In the genomic region with DNA sequence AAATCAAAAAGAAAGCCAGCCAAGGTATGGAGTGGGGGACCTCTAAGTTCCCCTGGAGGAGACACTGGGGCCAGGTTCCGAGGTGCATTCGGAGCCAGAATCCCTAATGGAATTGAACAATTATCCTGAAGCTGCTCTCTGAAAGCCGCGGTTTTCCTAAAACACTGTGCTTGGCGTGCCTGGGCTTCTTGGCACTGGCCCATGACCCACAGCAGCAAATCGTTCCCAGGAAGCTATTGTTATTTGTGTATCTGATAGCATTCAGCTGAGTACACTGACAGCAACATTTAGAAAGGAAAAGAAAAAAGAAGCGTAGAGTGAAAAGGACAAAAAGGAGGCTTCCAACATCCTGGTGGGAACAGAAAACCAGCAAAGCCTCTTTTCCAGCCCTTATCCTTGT, we compare ENCODE assay signal across 13 cellular contexts.
DNase-seq lines count a peak whose midpoint lies in the region; ATAC-seq and TF ChIP-seq lines count a peak whose summit lies in the region.
"Had no signal": no experiment of that assay in that cellular context is flagged by ENCODE, and none has a peak within 500 bp of the region (broad histone marks: within the 10 kb centered on the region; RNA-seq: fewer than 3 reads in every experiment).

No MANE protein-coding gene starts in this region.

- no peaks in the 10 kb centered on the region for H3K9me3 ChIP-seq in esophagus squamous epithelium

- peak; percentile 8 for DNase-seq in NCI-H2107 treated with DMSO at 0.1 percent for 48 hours (lab: John Stamatoyannopoulos, UW; ENCODE audit: unreplicated experiment)
- no peak for DNase-seq in esophagus squamous epithelium (lab: John Stamatoyannopoulos, UW)
- no peak for DNase-seq in NCI-H2029 treated with DMSO at 0.1 percent for 48 hours (lab: John Stamatoyannopoulos, UW)
- no peak for DNase-seq in DMS153 (lab: John Stamatoyannopoulos, UW)
- DNase-seq: activated CD4-positive, alpha-beta memory T cell treated with anti-CD3 and anti-CD28 coated beads for 36 hours; AML-193; central memory CD4-positive, alpha-beta T cell; NCI-H187 treated with DMSO at 0.1 percent for 48 hours; SHP77 had no signal

- H3K4me1 Mint-ChIP-seq in nephron, result peaks cover 67% of the 10 kb centered on the region

- no peak for TF ChIP-seq POLR2A in esophagus squamous epithelium (IDR thresholded peaks at IDR 0.05)

- H3K27me3 Mint-ChIP-seq in nephron (ENCODE audit: low read depth), result no peaks in the 10 kb centered on the region
- H3K27me3 Mint-ChIP-seq: activated CD4-positive, alpha-beta memory T cell treated with anti-CD3 and anti-CD28 coated beads for 36 hours had no signal

- H3K27me3 ChIP-seq in ACC112 (ENCODE audit: insufficient read depth, low read length), result no peaks in the 10 kb centered on the region
- no peaks in the 10 kb centered on the region for H3K27me3 ChIP-seq in esophagus squamous epithelium

- H3K36me3 Mint-ChIP-seq in nephron (ENCODE audit: low read depth), result peaks cover 11% of the 10 kb centered on the region
- H3K36me3 Mint-ChIP-seq: activated CD4-positive, alpha-beta memory T cell treated with anti-CD3 and anti-CD28 coated beads for 36 hours had no signal

- no peaks in the 10 kb centered on the region for H3K9me3 Mint-ChIP-seq in nephron
- H3K9me3 Mint-ChIP-seq: activated CD4-positive, alpha-beta memory T cell treated with anti-CD3 and anti-CD28 coated beads for 36 hours had no signal

- peak overlapping the region; percentile 85 to 97 (median 89) for H3K27ac Mint-ChIP-seq in nephron
- H3K27ac Mint-ChIP-seq: activated CD4-positive, alpha-beta memory T cell treated with anti-CD3 and anti-CD28 coated beads for 36 hours had no signal

- TF ChIP-seq CTCF in esophagus squamous epithelium (IDR thresholded peaks at IDR 0.05), result no peak
- TF ChIP-seq CTCF in nephron (IDR thresholded peaks at IDR 0.05; ENCODE audit: unreplicated experiment in 3 of 3), result no peak

- H3K79me2 ChIP-seq in ACC112 (ENCODE audit: control insufficient read depth, insufficient read depth, low read length, unreplicated experiment), result peaks cover 4% of the 10 kb centered on the region

- no peak for ATAC-seq in GM21717 (IDR thresholded peaks at IDR 0.05; ENCODE audit: unreplicated experiment)
- no peak for ATAC-seq in HG02938 (IDR thresholded peaks at IDR 0.05; ENCODE audit: unreplicated experiment)

- H3K36me3 ChIP-seq in ACC112 (ENCODE audit: insufficient read depth, low read length) (no peaks in the 10 kb centered on the region), esophagus squamous epithelium (no peaks in the 10 kb centered on the region)

- peaks cover 56% of the 10 kb centered on the region for H3K4me1 ChIP-seq in ACC112 (ENCODE audit: control insufficient read depth, insufficient read depth, low read length, unreplicated experiment)
- peaks cover 0 to 49% (median 13%) of the 10 kb centered on the region in 3 donors for H3K4me1 ChIP-seq in esophagus squamous epithelium

- intact Hi-C loops in esophagus squamous epithelium (cut with DNase I), result no loop called here

- H3K27ac ChIP-seq in ACC112 (ENCODE audit: low read depth, low read length) (peak overlapping the region; percentile 76), esophagus squamous epithelium (peak overlapping the region; percentile 10 to 85 (median 74))

- H2AFZ ChIP-seq in ACC112 (ENCODE audit: low read length, unreplicated experiment), result no peak overlapping the region

- H3K4me3 ChIP-seq in ACC112 (ENCODE audit: low read depth, low read length), result peak overlapping the region; percentile 52
- H3K4me3 ChIP-seq in esophagus squamous epithelium, result peak overlapping the region in 2 of 4 donors; percentile 18 to 32

- 41 to 57% methylated on average over 6 to 7 of the region's 7 CpGs for WGBS in esophagus squamous epithelium, 2 donors

- peak overlapping the region; percentile 36 to 54 (median 50) for H3K4me3 Mint-ChIP-seq in nephron
- H3K4me3 Mint-ChIP-seq: activated CD4-positive, alpha-beta memory T cell treated with anti-CD3 and anti-CD28 coated beads for 36 hours had no signal
